In genomic region chr19:3914199-3914598, GRCh38 we compare ENCODE assay signal across 27 cellular contexts. TPM values are rescaled to one million over a fixed set of nuclear protein-coding genes. Genes with fewer than 3 reads are reported as not detected.
"Had no signal": no experiment of that assay in that cellular context is flagged by ENCODE, and none has a peak within 500 bp of the region (broad histone marks: within the 10 kb centered on the region; RNA-seq: fewer than 3 reads in every experiment).

No MANE protein-coding gene starts in this region.

- H3K36me3 ChIP-seq: cardiac muscle cell had no signal

- DNase-seq: activated CD4-positive, alpha-beta memory T cell treated with anti-CD3 and anti-CD28 coated beads, Interleukin-2, amount 10 ng/mL, durations not matched to agents 7 days and 5 days; activated CD4-positive, alpha-beta T cell treated with anti-CD3 and anti-CD28 coated beads for 36 hours; activated CD4-positive, alpha-beta T cell treated with anti-CD3 and anti-CD28 coated beads, Interleukin-2, amount 50 U/mL, for 1 hour; activated gamma-delta T cell; activated naive CD4-positive, alpha-beta T cell treated with anti-CD3 and anti-CD28 coated beads for 36 hours; activated T-cell treated with anti-CD3 and anti-CD28 coated beads for 4 hours; activated T-cell treated with anti-CD3 and anti-CD28 coated beads, Interleukin-2, amount 50 U/mL, for 48 hours; amygdala; Kasumi-1; NCI-H1092 treated with DMSO at 0.1 percent for 48 hours; NCI-H1417 treated with DMSO at 0.1 percent for 48 hours; NCI-H1694; NCI-H2029; NCI-H510A treated with DMSO at 0.1 percent for 48 hours; NCI-H69; NK-92 treated with Interleukin-12 subunit alpha and Interleukin-12 subunit beta, amount 100 ng/mL, for 24 hours; OCI-M1; SHP77 treated with DMSO at 0.1 percent for 48 hours; T-helper 17 cell; T-helper 9 cell had no signal

- H3K27ac ChIP-seq: cardiac muscle cell, VCaP had no signal

- H3K4me3 ChIP-seq: cardiac muscle cell had no signal

- H3K27me3 ChIP-seq: cardiac muscle cell had no signal

- FAIRE-seq: astrocyte had no signal

- ATAC-seq: activated CD4-positive, alpha-beta T cell treated with anti-CD3 and anti-CD28 coated beads for 36 hours; activated T-helper 17 cell treated with anti-CD3 and anti-CD28 coated beads, Interleukin-2, amount 50 U/mL, for 72 hours; Panc1; T-helper 17 cell had no signal

RNA-seq across cellular contexts. Expression of gene NMRK2, which starts 18.7 kb away (rescaled TPM):
- total RNA-seq: activated CD4-positive, alpha-beta memory T cell treated with anti-CD3 and anti-CD28 coated beads, Interleukin-2, amount 10 ng/mL, durations not matched to agents 7 days and 5 days; activated CD4-positive, alpha-beta T cell treated with anti-CD3 and anti-CD28 coated beads for 36 hours; activated CD8-positive, alpha-beta memory T cell treated with anti-CD3 and anti-CD28 coated beads for 36 hours; activated naive CD4-positive, alpha-beta T cell treated with anti-CD3 and anti-CD28 coated beads for 36 hours; activated T-helper 17 cell treated with anti-CD3 and anti-CD28 coated beads, Interleukin-2, amount 50 U/mL, for 72 hours; M059J; T-helper 17 cell had no signal

RNA-seq across cellular contexts. Expression of gene ATCAY, which starts 33.7 kb away (rescaled TPM):
- total RNA-seq: activated CD4-positive, alpha-beta memory T cell treated with anti-CD3 and anti-CD28 coated beads, Interleukin-2, amount 10 ng/mL, durations not matched to agents 7 days and 5 days; activated CD8-positive, alpha-beta memory T cell treated with anti-CD3 and anti-CD28 coated beads for 36 hours; activated T-helper 17 cell treated with anti-CD3 and anti-CD28 coated beads, Interleukin-2, amount 50 U/mL, for 72 hours had no signal

RNA-seq across cellular contexts. Expression of gene ZFR2, which starts 45.4 kb away (rescaled TPM):
- total RNA-seq: M059J had no signal
